13 cellular contexts compared by ENCODE assay signal in the genomic region with DNA sequence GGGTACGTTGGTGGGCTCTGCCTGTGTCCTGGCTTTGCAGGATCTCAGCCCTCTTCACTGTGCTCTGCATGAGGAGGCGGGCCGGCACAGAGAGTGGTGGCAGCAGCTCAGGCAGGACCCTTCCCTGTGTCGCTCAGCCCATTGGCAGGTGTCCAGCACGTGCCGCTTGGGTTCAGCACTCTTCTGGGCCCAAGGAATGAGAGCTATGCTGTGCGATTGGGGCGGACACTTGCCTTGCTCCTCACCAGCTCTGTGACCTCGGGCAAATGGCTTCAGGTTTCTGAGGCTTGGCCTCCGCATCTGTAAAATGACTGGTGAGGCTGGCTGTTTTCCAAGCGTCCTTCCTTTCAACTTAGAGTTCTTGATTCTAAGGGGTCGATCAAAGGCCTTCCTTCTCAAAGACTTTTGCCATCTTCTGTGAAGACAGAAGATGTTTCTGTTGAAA. TPM values are rescaled to one million over a fixed set of nuclear protein-coding genes. Genes with fewer than 3 reads are reported as not detected.
DNase-seq lines count a peak whose midpoint lies in the region; FAIRE-seq and TF ChIP-seq lines count a peak whose summit lies in the region.
"Had no signal": no experiment of that assay in that cellular context is flagged by ENCODE, and none has a peak within 500 bp of the region (broad histone marks: within the 10 kb centered on the region; RNA-seq: fewer than 3 reads in every experiment).

No MANE protein-coding gene starts in this region.

- TF ChIP-seq CTCF in HFFc6 (IDR thresholded peaks at IDR 0.05) (no peak), chondrocyte (IDR thresholded peaks at IDR 0.05) (no peak), kidney (IDR thresholded peaks at IDR 0.05; ENCODE audit: borderline replicate concordance, extremely low read depth, insufficient read depth) (no peak), stomach (IDR thresholded peaks at IDR 0.05) (no peak), testis (IDR thresholded peaks at IDR 0.05) (no peak)

- H3K4me3 ChIP-seq in kidney (ENCODE audit: low read length in 2 of 2) = no peak overlapping the region
- H3K4me3 ChIP-seq in stomach = no peak overlapping the region
- no peak overlapping the region for H3K4me3 ChIP-seq in testis
- H3K4me3 ChIP-seq: BLaER1, MG63 had no signal

- WGBS in stomach, 5 donors = 47 to 83% (median 72%) methylated on average over 4 to 12 of the region's 12 CpGs
- 49 to 73% methylated on average over 7 to 12 of the region's 12 CpGs for WGBS in testis, 2 donors

- H3K4me1 Mint-ChIP-seq in HFFc6 (ENCODE audit: low read depth) (peaks cover 82% of the 10 kb centered on the region), chondrocyte (ENCODE audit: low read depth) (peaks cover 66% of the 10 kb centered on the region)

- H3K36me3 ChIP-seq in kidney (ENCODE audit: control insufficient read depth in 1 of 2, insufficient read depth in 2 of 2, low read length in 2 of 2) (no peaks in the 10 kb centered on the region), stomach (no peaks in the 10 kb centered on the region), testis (ENCODE audit: low read depth, missing control alignments) (no peaks in the 10 kb centered on the region)
- H3K36me3 ChIP-seq: BLaER1, MG63 had no signal

- no peak for DNase-seq in HFFc6
- DNase-seq in chondrocyte (ENCODE audit: low spot score) = peak; percentile 85
- DNase-seq in kidney = peak; percentile 78
- DNase-seq in stomach = no peak
- DNase-seq in dedifferentiated amniotic fluid mesenchymal stem cell (ENCODE audit: extremely low spot score) = no peak
- no peak for DNase-seq in testis
- no peak for DNase-seq in NAMALWA (ENCODE audit: low spot score)
- DNase-seq in stimulated activated CD4-positive, alpha-beta T cell treated with anti-CD3 and anti-CD28 coated beads, Interleukin-4, amount 100 ng/mL, for 4 hours = no peak
- DNase-seq: activated CD4-positive, alpha-beta T cell treated with anti-CD3 and anti-CD28 coated beads, Interleukin-2, amount 50 U/mL, for 4 hours; NCI-H2081 treated with DMSO at 0.1 percent for 48 hours; NCI-H82 had no signal

- intact Hi-C loops in kidney (cut with DNase I) = no loop called here
- intact Hi-C loops in stomach (cut with DNase I; ENCODE audit: low total_unique reads) = no loop called here
- intact Hi-C loops in testis (cut with DNase I; ENCODE audit: low total_unique reads) = no loop called here

- peak overlapping the region; percentile 26 to 75 for H3K27ac ChIP-seq in kidney (ENCODE audit: low read depth in 2 of 2, low read length in 2 of 2)
- peak overlapping the region in 3 of 5 donors; percentile 17 to 66 (median 59) for H3K27ac ChIP-seq in stomach
- no peak overlapping the region for H3K27ac ChIP-seq in testis
- H3K27ac ChIP-seq: BLaER1 had no signal

- no peak for TF ChIP-seq EP300 in stomach (IDR thresholded peaks at IDR 0.05)

- H3K4me3 Mint-ChIP-seq in HFFc6 (peak overlapping the region; percentile 77), chondrocyte (ENCODE audit: unreplicated experiment) (no peak overlapping the region)

- H3K9me3 Mint-ChIP-seq in HFFc6 (no peaks in the 10 kb centered on the region), chondrocyte (ENCODE audit: low read depth) (no peaks in the 10 kb centered on the region)

- H3K9me3 ChIP-seq in kidney (ENCODE audit: control insufficient read depth in 1 of 2, low read length in 2 of 2) = no peaks in the 10 kb centered on the region
- H3K9me3 ChIP-seq in stomach = no peaks in the 10 kb centered on the region
- H3K9me3 ChIP-seq in testis = no peaks in the 10 kb centered on the region
- H3K9me3 ChIP-seq: BLaER1, MG63 had no signal

- H3K36me3 Mint-ChIP-seq in HFFc6 (ENCODE audit: low read depth) = peaks cover 4% of the 10 kb centered on the region
- no peaks in the 10 kb centered on the region for H3K36me3 Mint-ChIP-seq in chondrocyte (ENCODE audit: low read depth)

- H3K27me3 Mint-ChIP-seq in HFFc6 (ENCODE audit: insufficient read depth) (peaks cover 3% of the 10 kb centered on the region), chondrocyte (ENCODE audit: low read depth) (no peaks in the 10 kb centered on the region)

- H3K27me3 ChIP-seq in stomach = no peaks in the 10 kb centered on the region
- H3K27me3 ChIP-seq in testis = no peaks in the 10 kb centered on the region
- H3K27me3 ChIP-seq: BLaER1, MG63 had no signal

- FAIRE-seq in kidney (lab: Jason Lieb, UNC) = no peak

- H3K4me1 ChIP-seq in kidney (ENCODE audit: control insufficient read depth in 1 of 2, insufficient read depth in 1 of 2, low read depth in 1 of 2, low read length in 2 of 2) (peaks cover 0 to 6% of the 10 kb centered on the region in 2 donors), stomach (peaks cover 0 to 24% (median 11%) of the 10 kb centered on the region in 4 donors), testis (peaks cover 16% of the 10 kb centered on the region)

- H3K27ac Mint-ChIP-seq in HFFc6 (peak overlapping the region; percentile 93), chondrocyte (ENCODE audit: unreplicated experiment) (peak overlapping the region; percentile 93)

- TF ChIP-seq POLR2A in stomach (IDR thresholded peaks at IDR 0.05) (no peak), testis (IDR thresholded peaks at IDR 0.05) (no peak)

- H3K9ac ChIP-seq in kidney (ENCODE audit: low read length in 2 of 2) = no peak overlapping the region
- H3K9ac ChIP-seq: BLaER1 had no signal

RNA-seq across cellular contexts. Expression of gene GLI2, which starts 35.5 kb away (rescaled TPM):
- 10 to 100 TPM; 40.2 to 46.1 (median 41.9) TPM for total RNA-seq in HFFc6 (2021; fragmentation: NEBNext Ultra II Directional; extraction: Animal tissue kit (Norgen Biotek cat#: 25700))
- total RNA-seq in chondrocyte (31.1 to 37.0 TPM (median 36.0 TPM) in 3 replicates), kidney (3.7 TPM), stomach (1 to 10 TPM in 2 of 5 donors, under 1 TPM in 2, not detected in 1; 0.45 to 2.8 (median 1.6) TPM), testis (10 to 100 TPM; 16.5 to 21.4 TPM)
- polyA plus RNA-seq in kidney (ENCODE audit: insufficient read depth, low read depth, low replicate concordance) (0.32 TPM), stomach (under 1 TPM; 0.60 to 0.68 (median 0.61) TPM), testis (ENCODE audit: insufficient read depth, low read depth, low replicate concordance) (5.1 TPM)

Comparison
In these comparisons a context has a peak if more than half of its experiments do, and no peak if none do; other contexts are left out.
1. DNase-seq: peak in chondrocyte (single experiment) and kidney (single experiment); none in HFFc6 (single experiment), stomach (single experiment), dedifferentiated amniotic fluid mesenchymal stem cell (single experiment), testis (single experiment), NAMALWA (single experiment) and stimulated activated CD4-positive, alpha-beta T cell treated with anti-CD3 and anti-CD28 coated beads, Interleukin-4, amount 100 ng/mL, for 4 hours (0 of 2).
2. H3K27ac ChIP-seq: peak in kidney (2 of 2) and stomach (3 of 5); none in testis (0 of 2).